In the genomic region with DNA sequence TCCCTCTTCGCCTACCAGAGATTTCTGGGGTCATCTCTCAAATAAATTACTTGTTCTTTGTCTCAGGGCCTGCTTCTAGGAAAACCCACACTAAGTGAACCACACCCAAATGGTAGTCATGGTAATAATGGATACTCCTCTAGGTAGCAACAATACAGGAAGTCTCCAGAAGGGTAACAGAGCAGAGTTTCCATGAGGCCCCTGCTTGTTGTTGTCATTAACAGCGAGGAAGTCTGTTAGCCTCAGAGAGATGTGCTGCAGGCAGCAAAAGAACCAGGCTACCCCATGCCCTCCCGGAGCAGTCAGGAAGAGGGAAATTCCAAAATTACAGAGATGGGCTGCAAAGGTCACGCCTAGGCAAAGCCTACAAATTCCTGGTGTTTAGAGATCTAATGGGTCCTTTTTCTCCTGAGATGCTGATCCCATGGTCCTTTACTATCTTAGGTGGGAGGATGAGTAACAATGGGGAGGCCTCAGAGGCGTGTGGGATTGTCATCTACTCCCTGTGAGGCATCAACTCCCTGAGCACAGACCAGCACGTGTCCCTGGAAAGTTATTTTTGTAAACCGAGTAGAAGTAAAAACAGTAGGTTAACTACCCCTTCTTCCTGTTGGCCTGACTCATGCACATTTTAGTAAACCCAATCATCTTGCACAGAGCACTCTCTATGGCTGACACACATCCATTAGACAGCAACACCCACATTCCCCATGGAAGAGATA, we compare ENCODE assay signal across 9 cellular contexts. TPM values are rescaled to one million over a fixed set of nuclear protein-coding genes. Genes with fewer than 3 reads are reported as not detected.
DNase-seq lines count a peak whose midpoint lies in the region; ATAC-seq, FAIRE-seq and TF ChIP-seq lines count a peak whose summit lies in the region.
"Had no signal": no experiment of that assay in that cellular context is flagged by ENCODE, and none has a peak within 500 bp of the region (broad histone marks: within the 10 kb centered on the region; RNA-seq: fewer than 3 reads in every experiment).

No MANE protein-coding gene starts in this region.

- DNase-seq in ELR (ENCODE audit: low read depth), result peak; percentile 44
- DNase-seq in T follicular helper cell (ENCODE audit: low read depth), result peak; percentile 38
- peak; percentile 76 for DNase-seq in astrocyte of the spinal cord (ENCODE audit: low read depth, low spot score)
- DNase-seq in renal cortical epithelial cell (ENCODE audit: low read depth), result peak; percentile 86
- no peak for DNase-seq in BE2C
- DNase-seq in D721Med (ENCODE audit: insufficient read length, low spot score), result no peak
- DNase-seq in NCI-H128 (lab: John Stamatoyannopoulos, UW; ENCODE audit: unreplicated experiment), result no peak
- DNase-seq: right cardiac atrium had no signal

- no peaks in the 10 kb centered on the region for H3K4me1 ChIP-seq in BE2C

- FAIRE-seq in D721Med (lab: Jason Lieb, UNC), result no peak

- H3K4me3 ChIP-seq in astrocyte of the spinal cord (ENCODE audit: low read depth, low read length) (no peak overlapping the region), BE2C (ENCODE audit: low read depth, low read length) (no peak overlapping the region)

- no peak for ATAC-seq in GM21423 (IDR thresholded peaks at IDR 0.05; ENCODE audit: unreplicated experiment)

- H3K9me3 ChIP-seq in BE2C, result no peaks in the 10 kb centered on the region

- in situ Hi-C loops in astrocyte of the spinal cord (cut with HindIII; ENCODE audit: low sequenced_read_pairs), result no loop called here

- TF ChIP-seq CTCF in astrocyte of the spinal cord (IDR thresholded peaks at IDR 0.05; ENCODE audit: low read depth, low read length) (no peak), BE2C (IDR thresholded peaks at IDR 0.05; ENCODE audit: low read depth, low read length) (no peak), D721Med (IDR thresholded peaks at IDR 0.05; ENCODE audit: insufficient read depth, missing control alignments) (no peak)

- peaks cover 10% of the 10 kb centered on the region; the same call in 1 of the 2 replicates for H3K27me3 ChIP-seq in BE2C

- no peaks in the 10 kb centered on the region for H3K36me3 ChIP-seq in BE2C

RNA-seq across cellular contexts. Expression of a gene that starts 10.1 kb away (rescaled TPM):
- total RNA-seq in renal cortical epithelial cell, result 0.99 TPM in 1 of 2 replicates, not detected in the other
- not detected for polyA plus RNA-seq in BE2C (2012; ENCODE audit: insufficient read depth, insufficient read length, low read depth)

Comparison
In these comparisons a context has a peak if more than half of its experiments do, and no peak if none do; other contexts are left out.
1. DNase-seq: peak in ELR (single experiment), T follicular helper cell (single experiment), astrocyte of the spinal cord (single experiment) and renal cortical epithelial cell (single experiment); none in BE2C (single experiment), D721Med (single experiment) and NCI-H128 (single experiment).